Comparison of ENCODE assay signal across 23 cellular contexts in the genomic region with DNA sequence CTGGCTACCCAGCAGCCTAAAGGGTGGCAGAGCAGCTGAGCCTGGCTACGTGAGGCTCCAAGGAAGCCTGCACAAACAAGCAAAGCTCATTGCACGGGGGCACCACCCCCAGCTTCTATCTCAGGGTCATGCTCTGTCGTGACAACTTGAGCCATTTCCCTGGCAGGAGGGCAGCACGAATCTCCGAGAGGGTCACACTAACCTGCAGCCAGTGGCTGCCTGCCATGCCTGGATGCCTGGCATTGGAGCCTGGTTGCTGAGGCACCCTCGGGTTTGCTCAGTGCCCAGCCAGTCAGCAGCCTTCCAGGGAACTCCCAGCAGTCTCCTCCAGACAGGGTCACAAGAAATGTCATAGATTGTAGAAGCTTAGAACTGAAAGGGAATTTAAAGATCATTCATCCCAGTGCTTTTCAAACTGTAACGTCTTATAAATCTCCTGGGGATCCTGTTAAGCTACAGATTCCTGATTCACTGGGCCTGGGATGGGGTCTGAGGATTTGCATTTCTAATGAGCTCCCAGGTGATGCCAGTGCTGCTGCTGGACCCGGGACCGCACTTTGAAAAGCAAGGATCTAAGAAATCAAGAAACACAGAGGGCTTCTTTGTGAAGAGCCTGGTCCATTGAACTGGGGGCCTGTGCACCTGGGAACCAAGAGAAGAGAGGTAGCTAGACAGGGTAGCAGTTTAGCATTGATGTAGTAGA. TPM values are rescaled to one million over a fixed set of nuclear protein-coding genes. Genes with fewer than 3 reads are reported as not detected.
DNase-seq lines count a peak whose midpoint lies in the region.
"Had no signal": no experiment of that assay in that cellular context is flagged by ENCODE, and none has a peak within 500 bp of the region (broad histone marks: within the 10 kb centered on the region; RNA-seq: fewer than 3 reads in every experiment).

No MANE protein-coding gene starts in this region.

- H3K36me3 ChIP-seq in HUES64 (ENCODE audit: insufficient read depth, low read length) (no peaks in the 10 kb centered on the region), skeletal muscle tissue (ENCODE audit: control insufficient read depth in 3 of 3, insufficient read depth in 3 of 3, low read length in 3 of 3) (no peaks in the 10 kb centered on the region)
- H3K36me3 ChIP-seq: esophagus muscularis mucosa, right lobe of liver, upper lobe of left lung had no signal

- H3K4me3 ChIP-seq in HUES64 (ENCODE audit: low read length) (no peak overlapping the region), skeletal muscle tissue (ENCODE audit: low read length in 3 of 3) (peak overlapping the region; percentile 30 to 57 (median 54))
- H3K4me3 ChIP-seq: esophagus muscularis mucosa, right lobe of liver, upper lobe of left lung had no signal

- H3K4me1 Mint-ChIP-seq in activated naive CD8-positive, alpha-beta T cell treated with anti-CD3 and anti-CD28 coated beads for 36 hours = no peaks in the 10 kb centered on the region
- H3K4me1 Mint-ChIP-seq: memory B cell had no signal

- DNase-seq in ecto neural progenitor cell (ENCODE audit: low spot score) = peak; percentile 56
- DNase-seq in iPS-NIHi7 (ENCODE audit: extremely low spot score) = peak; percentile 10
- DNase-seq in NCI-H2081 (lab: John Stamatoyannopoulos, UW) = no peak
- DNase-seq in NCI-H510A treated with DMSO at 0.1 percent for 48 hours (lab: John Stamatoyannopoulos, UW) = no peak
- DNase-seq in activated naive CD8-positive, alpha-beta T cell treated with anti-CD3 and anti-CD28 coated beads for 36 hours = no peak
- DNase-seq: activated CD4-positive, alpha-beta T cell treated with anti-CD3 and anti-CD28 coated beads, Interleukin-2, amount 50 U/mL, for 48 hours; Caco-2; HCEC 1CT; IMR-90; MM.1S; NCI-H1694; NCI-H2227 treated with DMSO at 0.1 percent for 48 hours; nephron progenitor cell; right lobe of liver; SHP77 treated with DMSO at 0.1 percent for 48 hours; T-helper 1 cell had no signal

- 62% methylated on average over 9 of the region's 9 CpGs for WGBS in HUES64

- peak overlapping the region; percentile 1; the same call in 1 of the 2 replicates for H3K27ac ChIP-seq in HUES64 (ENCODE audit: low read depth, low read length)
- H3K27ac ChIP-seq in skeletal muscle tissue (ENCODE audit: low read depth, low read length) = peak overlapping the region; percentile 19
- H3K27ac ChIP-seq: esophagus muscularis mucosa, right lobe of liver, upper lobe of left lung had no signal

- H3K36me3 Mint-ChIP-seq in activated naive CD8-positive, alpha-beta T cell treated with anti-CD3 and anti-CD28 coated beads for 36 hours = no peaks in the 10 kb centered on the region
- H3K36me3 Mint-ChIP-seq: activated naive CD4-positive, alpha-beta T cell treated with anti-CD3 and anti-CD28 coated beads, Interleukin-2, amount 50 U/mL, for 72 hours; memory B cell had no signal

- H3K9me3 Mint-ChIP-seq in activated naive CD8-positive, alpha-beta T cell treated with anti-CD3 and anti-CD28 coated beads for 36 hours = no peaks in the 10 kb centered on the region
- H3K9me3 Mint-ChIP-seq: activated naive CD4-positive, alpha-beta T cell treated with anti-CD3 and anti-CD28 coated beads, Interleukin-2, amount 50 U/mL, for 72 hours; memory B cell; stimulated activated naive CD8-positive, alpha-beta T cell treated with anti-CD3 and anti-CD28 coated beads, Interleukin-15, Interleukin-2, amounts not matched to agents 100 ng/mL and 50 ng/mL, for 24 hours had no signal

- H3K4me1 ChIP-seq in HUES64 (ENCODE audit: insufficient read depth, low read length) (peaks cover 12% of the 10 kb centered on the region), skeletal muscle tissue (ENCODE audit: control insufficient read depth in 3 of 3, insufficient read depth in 3 of 3, low read length in 3 of 3) (peaks cover 15 to 20% (median 18%) of the 10 kb centered on the region in 3 donors)
- H3K4me1 ChIP-seq: Caco-2, esophagus muscularis mucosa, right lobe of liver, upper lobe of left lung had no signal

- H3K4me3 Mint-ChIP-seq in activated naive CD8-positive, alpha-beta T cell treated with anti-CD3 and anti-CD28 coated beads for 36 hours = no peak overlapping the region
- H3K4me3 Mint-ChIP-seq: memory B cell; nephron progenitor cell; stimulated activated naive CD8-positive, alpha-beta T cell treated with anti-CD3 and anti-CD28 coated beads, Interleukin-15, Interleukin-2, amounts not matched to agents 100 ng/mL and 50 ng/mL, for 24 hours had no signal

- H3K27me3 Mint-ChIP-seq in activated naive CD8-positive, alpha-beta T cell treated with anti-CD3 and anti-CD28 coated beads for 36 hours = peaks cover 32% of the 10 kb centered on the region

- H3K9ac ChIP-seq in HUES64 (ENCODE audit: low read depth, low read length) (no peak overlapping the region), skeletal muscle tissue (ENCODE audit: low read depth in 1 of 3, low read length in 3 of 3) (peak overlapping the region in 2 of 3 donors; percentile 14 to 61)

- H3K27ac Mint-ChIP-seq in activated naive CD8-positive, alpha-beta T cell treated with anti-CD3 and anti-CD28 coated beads for 36 hours = no peak overlapping the region
- H3K27ac Mint-ChIP-seq: memory B cell; stimulated activated naive CD8-positive, alpha-beta T cell treated with anti-CD3 and anti-CD28 coated beads, Interleukin-15, Interleukin-2, amounts not matched to agents 100 ng/mL and 50 ng/mL, for 24 hours had no signal

- H3K9me3 ChIP-seq in HUES64 (ENCODE audit: insufficient read depth, low read depth, low read length) (0 out of 2 replicates have a peak, but pooled peaks cover 3% of the 10 kb centered on the region), skeletal muscle tissue (ENCODE audit: control insufficient read depth in 3 of 3, low read length in 3 of 3) (no peaks in the 10 kb centered on the region)
- H3K9me3 ChIP-seq: Caco-2, right lobe of liver, upper lobe of left lung had no signal

- H3K27me3 ChIP-seq in HUES64 (ENCODE audit: insufficient read depth, low read length) (no peaks in the 10 kb centered on the region), skeletal muscle tissue (ENCODE audit: control insufficient read depth in 3 of 3, insufficient read depth in 3 of 3, low read length in 3 of 3) (no peaks in the 10 kb centered on the region)
- H3K27me3 ChIP-seq: right lobe of liver, upper lobe of left lung had no signal

RNA-seq across cellular contexts. Expression of gene TMEM266, which starts 48.4 kb away (rescaled TPM):
- 1.8 TPM for polyA plus RNA-seq in HUES64 (2013, experiment 1 of 2)
- 2.3 TPM for polyA plus RNA-seq in HUES64 (2013, experiment 2 of 2)
- not detected for total RNA-seq in skeletal muscle tissue
- total RNA-seq in activated naive CD8-positive, alpha-beta T cell treated with anti-CD3 and anti-CD28 coated beads for 36 hours = under 1 TPM in 1 of 2 experiments, not detected in 1; 0.12 TPM
- total RNA-seq: activated naive CD4-positive, alpha-beta T cell treated with anti-CD3 and anti-CD28 coated beads, Interleukin-2, amount 50 U/mL, for 72 hours; IMR-90 had no signal
- polyA plus RNA-seq: IMR-90 had no signal

Comparison
In these comparisons a context has a peak if more than half of its experiments do, and no peak if none do; other contexts are left out.
1. DNase-seq: peak in ecto neural progenitor cell (single experiment) and iPS-NIHi7 (single experiment); none in NCI-H2081 (0 of 2), NCI-H510A treated with DMSO at 0.1 percent for 48 hours (single experiment) and activated naive CD8-positive, alpha-beta T cell treated with anti-CD3 and anti-CD28 coated beads for 36 hours (single experiment).